Comparison of ENCODE assay signal across 16 cellular contexts in genomic region chr9:81841326-81841725, GRCh38.
A peak's percentile ranks its signal among the peaks of the same experiment; 100 is the strongest.
DNase-seq lines count a peak whose midpoint lies in the region; ATAC-seq, FAIRE-seq and TF ChIP-seq lines count a peak whose summit lies in the region.
"Had no signal": no experiment of that assay in that cellular context is flagged by ENCODE, and none has a peak within 500 bp of the region (broad histone marks: within the 10 kb centered on the region; RNA-seq: fewer than 3 reads in every experiment).

No MANE protein-coding gene starts in this region.

- BruUV-seq in HepG2 (replicated peaks; lab: Mats Ljungman, UMichigan), result no TSS peak
- no TSS peak for BruUV-seq in mammary epithelial cell (replicated peaks; lab: Mats Ljungman, UMichigan)

- no peak overlapping the region for H4K91ac ChIP-seq in H1 (replicated peaks; ENCODE audit: insufficient read length, low read length)
- H4K91ac ChIP-seq in mesenchymal stem cell (ENCODE audit: low read length), result no peak overlapping the region

- no peak overlapping the region for H3K4me2 ChIP-seq in HepG2 (ENCODE audit: low read depth, low read length)
- H3K4me2 ChIP-seq in H1 (ENCODE audit: insufficient read depth in 1 of 2, low read depth in 2 of 2, low read length in 2 of 2), result no peak overlapping the region; a peak in 1 of 4 replicates
- no peak overlapping the region for H3K4me2 ChIP-seq in mesenchymal stem cell (ENCODE audit: low read length, poor library complexity, severe bottlenecking)
- no peak overlapping the region for H3K4me2 ChIP-seq in mammary epithelial cell (ENCODE audit: insufficient read depth, low read depth, low read length)
- H3K4me2 ChIP-seq in GM23248 (ENCODE audit: unreplicated experiment), result no peak overlapping the region
- H3K4me2 ChIP-seq: KMS-11 had no signal

- H2AFZ ChIP-seq in HepG2 (ENCODE audit: low read length) (no peak overlapping the region), H1 (ENCODE audit: low read length) (no peak overlapping the region), mesenchymal stem cell (ENCODE audit: low read depth, low read length) (no peak overlapping the region), mammary epithelial cell (ENCODE audit: low read depth, low read length) (no peak overlapping the region), GM23248 (no peak overlapping the region)

- H4K8ac ChIP-seq in H1 (ENCODE audit: extremely low read depth, insufficient read depth, low read length), result no peak overlapping the region
- no peak overlapping the region for H4K8ac ChIP-seq in mesenchymal stem cell (ENCODE audit: low read length)

- H3K36me3 ChIP-seq in HepG2 (replicated peaks in 1 of 2; ENCODE audit: control insufficient read depth in 1 of 2, insufficient read depth in 2 of 2, low read length in 2 of 2), result no peaks in the 10 kb centered on the region
- H3K36me3 ChIP-seq in right lobe of liver, result no peaks in the 10 kb centered on the region
- no peaks in the 10 kb centered on the region for H3K36me3 ChIP-seq in H1 (ENCODE audit: control insufficient read depth in 2 of 4, insufficient read depth in 4 of 4, low read length in 3 of 4)
- H3K36me3 ChIP-seq in mesenchymal stem cell (ENCODE audit: control insufficient read depth in 1 of 2, insufficient read depth in 2 of 2, low read depth in 1 of 2, low read length in 2 of 2), result no peaks in the 10 kb centered on the region
- no peaks in the 10 kb centered on the region for H3K36me3 ChIP-seq in mammary epithelial cell (ENCODE audit: insufficient read depth, low read length)
- no peaks in the 10 kb centered on the region for H3K36me3 ChIP-seq in GM23248 (ENCODE audit: low read depth)
- H3K36me3 ChIP-seq: SJSA1 had no signal

- no peak overlapping the region for H3K18ac ChIP-seq in H1 (ENCODE audit: extremely low read depth, low read length)
- peak overlapping the region in 1 of 2 experiments; percentile 24 for H3K18ac ChIP-seq in mesenchymal stem cell (ENCODE audit: low read depth in 1 of 2, low read length in 2 of 2)

- 93% methylated on average over 5 of the region's 6 CpGs for WGBS in HepG2 (ENCODE audit: low lambda C conversion rate)
- WGBS in right lobe of liver (ENCODE audit: insufficient coverage, low coverage, low lambda C conversion rate, missing lambda C conversion rate), result 97% methylated on average over 4 of the region's 6 CpGs
- 82% methylated on average over 6 of the region's 6 CpGs; no CpG with 5 or more reads in 1 of the 2 experiments for WGBS in H1 (ENCODE audit: extremely low coverage in 1 of 2, insufficient coverage in 1 of 2, insufficient read length in 1 of 2, insufficient replicate concordance in 2 of 2, low coverage in 1 of 2, low lambda C conversion rate in 2 of 2, missing lambda C conversion rate in 1 of 2), 2 experiments
- WGBS in mesenchymal stem cell, result 78% methylated on average over 6 of the region's 6 CpGs
- WGBS in mammary epithelial cell (ENCODE audit: low coverage, missing lambda C conversion rate), result 94% methylated on average over 6 of the region's 6 CpGs
- 87 to 89% methylated on average over 6 of the region's 6 CpGs for WGBS in GM23248 (ENCODE audit: low coverage in 1 of 2, low lambda C conversion rate in 2 of 2, missing lambda C conversion rate in 2 of 2), 2 experiments

- no peak overlapping the region for H2BK15ac ChIP-seq in H1 (ENCODE audit: low read length)
- no peak overlapping the region for H2BK15ac ChIP-seq in mesenchymal stem cell (ENCODE audit: low read depth, poor library complexity, severe bottlenecking)

- in situ Hi-C loops in HepG2 (cut with HindIII; ENCODE audit: extremely low pct_ligation_motif_present, low pct_unique_long_range_greater_than_20kb) (no loop called here), mammary epithelial cell (cut with MboI; ENCODE audit: low sequenced_read_pairs in 2 of 2) (loop anchor here in 1 of 2 donors (10.0 kb wide), 1 partner anchor 317 kb away; no protein-coding TSS in a partner anchor), GM23248 (cut with MboI) (loop anchor here (10.0 to 25.0 kb wide), 2 partner anchors 147 to 329 kb away; no protein-coding TSS in a partner anchor)

- no peaks in the 10 kb centered on the region for H3K27me3 ChIP-seq in HepG2 (ENCODE audit: control insufficient read depth in 1 of 2, insufficient read depth in 2 of 2, low read length in 2 of 2)
- H3K27me3 ChIP-seq in right lobe of liver, result no peaks in the 10 kb centered on the region
- H3K27me3 ChIP-seq in H1 (replicated peaks in 1 of 4; ENCODE audit: control insufficient read depth in 3 of 4, extremely low read depth in 1 of 4, insufficient read depth in 3 of 4, low read length in 3 of 4), result no peaks in the 10 kb centered on the region
- H3K27me3 ChIP-seq in mesenchymal stem cell (ENCODE audit: control insufficient read depth in 1 of 2, insufficient read depth in 1 of 2, low read length in 2 of 2), result no peaks in the 10 kb centered on the region
- H3K27me3 ChIP-seq in mammary epithelial cell (ENCODE audit: insufficient read depth, low read length), result no peaks in the 10 kb centered on the region
- H3K27me3 ChIP-seq in GM23248 (replicated peaks; ENCODE audit: insufficient read depth), result no peaks in the 10 kb centered on the region
- H3K27me3 ChIP-seq: SJSA1 had no signal

- intact Hi-C loops in HepG2 (cut with micrococcal nuclease; ENCODE audit: unreplicated experiment) (loop anchor here (5.0 to 10.0 kb wide), 2 partner anchors 154 to 317 kb away; partner anchors contain the start of gene TLE1), right lobe of liver (cut with DNase I) (no loop called here), Right ventricle myocardium superior (cut with DNase I) (loop anchor here (10.0 kb wide), 1 partner anchor 317 kb away; no protein-coding TSS in a partner anchor), mammary epithelial cell (cut with micrococcal nuclease) (loop anchor here (10.0 kb wide), 1 partner anchor 183 kb away; no protein-coding TSS in a partner anchor)

- peak; percentile 36; the same call in 2 of the 3 replicates for ATAC-seq in HepG2
- no peak for ATAC-seq in right lobe of liver
- ATAC-seq in Right ventricle myocardium superior (ENCODE audit: poor library complexity), result no peak

- no peak overlapping the region for H2BK5ac ChIP-seq in H1 (ENCODE audit: low read depth, low read length)
- no peak overlapping the region for H2BK5ac ChIP-seq in mesenchymal stem cell (ENCODE audit: low read depth, low read length, poor library complexity, severe bottlenecking)

- no peaks in the 10 kb centered on the region for H3K9me2 ChIP-seq in GM23248 (ENCODE audit: insufficient read depth)

- H3K27ac ChIP-seq in HepG2 (ENCODE audit: extremely low read length, insufficient read depth, low read length), result no peak overlapping the region
- H3K27ac ChIP-seq in right lobe of liver, result no peak overlapping the region
- no peak overlapping the region for H3K27ac ChIP-seq in H1 (ENCODE audit: low read depth, low read length)
- H3K27ac ChIP-seq in mesenchymal stem cell (ENCODE audit: low read length, poor library complexity, severe bottlenecking), result no peak overlapping the region
- no peak overlapping the region for H3K27ac ChIP-seq in mammary epithelial cell (ENCODE audit: insufficient read depth, low read depth, low read length)
- H3K27ac ChIP-seq in GM23248, result no peak overlapping the region
- H3K27ac ChIP-seq: 22Rv1, KMS-11 had no signal

- POLR2A ChIA-PET in HepG2 (lab: Yijun Ruan, JAX), result no interaction called here
- POLR2A ChIA-PET in H1 (lab: Charles Lee; ENCODE audit: partially characterized antibody), result no interaction called here

- H3K56ac ChIP-seq in H1 (replicated peaks; ENCODE audit: insufficient read length, low read depth, low read length), result no peak overlapping the region

- FAIRE-seq in HepG2 (lab: Jason Lieb, UNC) (no peak), H1 (lab: Jason Lieb, UNC) (no peak)

- no peaks in the 10 kb centered on the region for H3F3A ChIP-seq in GM23248 (ENCODE audit: insufficient read depth)

- H3K23ac ChIP-seq in H1 (ENCODE audit: insufficient read length) (no peak overlapping the region), mesenchymal stem cell (ENCODE audit: low read length in 2 of 2) (no peak overlapping the region)

- TF ChIP-seq EP300 in HepG2 (IDR thresholded peaks at IDR 0.05; ENCODE audit: low read depth in 2 of 2, low read length in 2 of 2) (no peak), HepG2 (CRISPR knock-in tag; IDR thresholded peaks at IDR 0.05; ENCODE audit: borderline replicate concordance) (no peak), H1 (IDR thresholded peaks at IDR 0.05; ENCODE audit: borderline replicate concordance in 1 of 2, low read depth in 2 of 2, low read length in 2 of 2) (no peak)

- no peaks in the 10 kb centered on the region for H3K79me1 ChIP-seq in H1 (ENCODE audit: low read depth, low read length)
- no peaks in the 10 kb centered on the region for H3K79me1 ChIP-seq in mesenchymal stem cell (replicated peaks; ENCODE audit: low read length, poor library complexity, severe bottlenecking)

- H3K4ac ChIP-seq in H1 (replicated peaks; ENCODE audit: insufficient read length, low read depth, low read length) (no peak overlapping the region), mesenchymal stem cell (ENCODE audit: low read depth in 1 of 2, low read length in 2 of 2) (peak overlapping the region in 1 of 2 experiments; percentile 37)

- H3K9ac ChIP-seq in HepG2 (ENCODE audit: insufficient read depth, low read depth, low read length) (no peak overlapping the region), H1 (replicated peaks in 1 of 4; ENCODE audit: extremely low read depth in 1 of 4, low read depth in 3 of 4, low read length in 3 of 4) (no peak overlapping the region), mesenchymal stem cell (ENCODE audit: low read length) (no peak overlapping the region), mammary epithelial cell (ENCODE audit: insufficient read depth, low read length) (no peak overlapping the region), GM23248 (no peak overlapping the region)
- H3K9ac ChIP-seq: KMS-11 had no signal

- no peak for TF ChIP-seq RAD21 in HepG2 (CRISPR knock-in tag; IDR thresholded peaks at IDR 0.05)
- peak; percentile 1 to 20; a peak in 2 of 4 replicates for TF ChIP-seq RAD21 in H1 (IDR thresholded peaks at IDR 0.05 in 1 of 2, conservative IDR thresholded peaks at IDR 0.05 in 1 of 2; ENCODE audit: low read depth in 2 of 2, low read length in 2 of 2)

- CTCF ChIA-PET in HepG2 (lab: Yijun Ruan, JAX; ENCODE audit: low intra/inter-chr PET ratio, low total read pairs) (no interaction called here), H1 (lab: Charles Lee; ENCODE audit: partially characterized antibody) (interaction anchor here (0.9 to 1.7 kb wide), 4 partner anchors 14 to 767 kb away, joined by 3 read pairs; no protein-coding TSS in a partner anchor), mammary epithelial cell (lab: Charles Lee; ENCODE audit: low non-redundant PET) (no interaction called here)

- TF ChIP-seq POLR2A in HepG2 (IDR thresholded peaks at IDR 0.05; ENCODE audit: insufficient read depth in 1 of 2, low read depth in 2 of 2, low read length in 2 of 2) (no peak), right lobe of liver (IDR thresholded peaks at IDR 0.05) (no peak), H1 (IDR thresholded peaks at IDR 0.05; ENCODE audit: control extremely low read depth in 1 of 2, low read depth in 2 of 2, low read length in 2 of 2) (no peak)

- H4K20me1 ChIP-seq in HepG2 (ENCODE audit: insufficient read depth, low read length), result no peaks in the 10 kb centered on the region
- no peaks in the 10 kb centered on the region for H4K20me1 ChIP-seq in H1 (replicated peaks in 1 of 2; ENCODE audit: control insufficient read depth in 1 of 2, insufficient read depth in 2 of 2, low read length in 2 of 2)
- H4K20me1 ChIP-seq in mammary epithelial cell (ENCODE audit: insufficient read depth, low read length), result no peaks in the 10 kb centered on the region
- no peaks in the 10 kb centered on the region for H4K20me1 ChIP-seq in GM23248 (ENCODE audit: insufficient read depth)

- TF ChIP-seq CTCF in HepG2 (CRISPR knock-in tag; IDR thresholded peaks at IDR 0.05) (no peak), right lobe of liver (IDR thresholded peaks at IDR 0.05) (no peak), H1 (IDR thresholded peaks at IDR 0.05; ENCODE audit: control extremely low read depth in 1 of 3, insufficient read depth in 1 of 3, low read depth in 1 of 3, low read length in 3 of 3) (peak in 2 of 3 experiments; percentile 11 to 29; a peak in 2 of 4 replicates), retinal pigment epithelial cell (conservative IDR thresholded peaks at IDR 0.05; ENCODE audit: low read depth, low read length) (peak; percentile 10), mammary epithelial cell (conservative IDR thresholded peaks at IDR 0.05 in 1 of 2, IDR thresholded peaks at IDR 0.05 in 1 of 2; ENCODE audit: extremely low read depth in 1 of 2, insufficient read depth in 1 of 2, low read depth in 1 of 2, low read length in 2 of 2) (no peak)

- no peak overlapping the region for H2AK5ac ChIP-seq in H1 (ENCODE audit: low read depth, low read length)
- H2AK5ac ChIP-seq in mesenchymal stem cell (ENCODE audit: low read length, severe bottlenecking), result peak overlapping the region; percentile 50

- no peak overlapping the region for H2BK12ac ChIP-seq in H1 (ENCODE audit: low read depth, low read length)
- H2BK12ac ChIP-seq in mesenchymal stem cell (ENCODE audit: low read length in 2 of 2), result peak overlapping the region in 1 of 2 experiments; percentile 86

- H3K4me3 ChIP-seq in HepG2 (replicated peaks in 1 of 3; ENCODE audit: insufficient read depth in 1 of 3, low read depth in 2 of 3, low read length in 3 of 3) (no peak overlapping the region), right lobe of liver (no peak overlapping the region), H1 (ENCODE audit: extremely low read depth in 1 of 4, insufficient read depth in 2 of 4, low read depth in 3 of 4, low read length in 4 of 4) (no peak overlapping the region), mesenchymal stem cell (ENCODE audit: insufficient read depth in 1 of 2, low read depth in 1 of 2, low read length in 2 of 2) (no peak overlapping the region), retinal pigment epithelial cell (ENCODE audit: low read length) (no peak overlapping the region), mammary epithelial cell (replicated peaks in 1 of 3; ENCODE audit: insufficient read depth in 1 of 3, low read depth in 2 of 3, low read length in 3 of 3) (no peak overlapping the region), GM23248 (no peak overlapping the region)
- H3K4me3 ChIP-seq: SJSA1 had no signal

- dilution Hi-C loops in mammary epithelial cell (cut with HindIII; ENCODE audit: low sequenced_read_pairs), result no loop called here

- H4K5ac ChIP-seq in H1 (ENCODE audit: insufficient read length, low read depth, low read length), result no peak overlapping the region

- H3K9me3 ChIP-seq in HepG2 (ENCODE audit: low read length) (no peaks in the 10 kb centered on the region), right lobe of liver (no peaks in the 10 kb centered on the region), H1 (ENCODE audit: insufficient read depth in 2 of 2, low read depth in 1 of 2, low read length in 1 of 2) (no peaks in the 10 kb centered on the region), mesenchymal stem cell (ENCODE audit: control insufficient read depth, low read length) (no peaks in the 10 kb centered on the region), mammary epithelial cell (replicated peaks; ENCODE audit: insufficient read depth, low read length) (no peaks in the 10 kb centered on the region), GM23248 (ENCODE audit: low read depth) (no peaks in the 10 kb centered on the region)
- H3K9me3 ChIP-seq: SJSA1 had no signal

- no peak overlapping the region for H3K14ac ChIP-seq in H1 (ENCODE audit: insufficient read length)
- no peak overlapping the region for H3K14ac ChIP-seq in mesenchymal stem cell (ENCODE audit: low read length in 2 of 2)

- peaks cover 42% of the 10 kb centered on the region for H3K4me1 ChIP-seq in HepG2 (ENCODE audit: insufficient read depth, low read length)
- peaks cover 0 to 14% (median 0%) of the 10 kb centered on the region in 4 donors for H3K4me1 ChIP-seq in right lobe of liver
- peaks cover 0 to 7% (median 4%) of the 10 kb centered on the region in 4 experiments; a peak in 2 of 7 replicates for H3K4me1 ChIP-seq in H1 (replicated peaks in 1 of 4; ENCODE audit: control insufficient read depth in 3 of 4, insufficient read depth in 4 of 4, low read length in 3 of 4)
- peaks cover 7% of the 10 kb centered on the region for H3K4me1 ChIP-seq in mesenchymal stem cell (ENCODE audit: control insufficient read depth, insufficient read depth, low read depth, low read length)
- H3K4me1 ChIP-seq in mammary epithelial cell (ENCODE audit: insufficient read depth, low read length), result peaks cover 3% of the 10 kb centered on the region
- peaks cover 2% of the 10 kb centered on the region; the same call in 1 of the 2 replicates for H3K4me1 ChIP-seq in GM23248 (ENCODE audit: insufficient read depth)

- H3K79me2 ChIP-seq in HepG2 (ENCODE audit: insufficient read depth, low read length), result no peaks in the 10 kb centered on the region
- no peaks in the 10 kb centered on the region for H3K79me2 ChIP-seq in H1 (ENCODE audit: control insufficient read depth in 1 of 2, insufficient read depth in 2 of 2, low read length in 2 of 2)
- no peaks in the 10 kb centered on the region for H3K79me2 ChIP-seq in mammary epithelial cell (ENCODE audit: insufficient read depth, low read length)
- H3K79me2 ChIP-seq in GM23248 (ENCODE audit: insufficient read depth), result no peaks in the 10 kb centered on the region

- H3K23me2 ChIP-seq in H1 (ENCODE audit: low read depth, low read length), result no peaks in the 10 kb centered on the region

- no peak overlapping the region for H2BK120ac ChIP-seq in H1 (replicated peaks; ENCODE audit: low read depth, low read length)
- no peak overlapping the region for H2BK120ac ChIP-seq in mesenchymal stem cell (ENCODE audit: low read depth, low read length)

- no peak overlapping the region for H2BK20ac ChIP-seq in H1 (ENCODE audit: low read length)

- DNase-seq in HepG2 (ENCODE audit: low spot score) (no peak), right lobe of liver (no peak), H1 (ENCODE audit: low read depth in 1 of 2, low spot score in 2 of 2) (no peak), mesenchymal stem cell (no peak), retinal pigment epithelial cell (ENCODE audit: low read depth) (no peak), Right ventricle myocardium superior (no peak), mammary epithelial cell (no peak), GM23248 (no peak)
- DNase-seq: DMS79, NCI-H1417 treated with DMSO at 0.1 percent for 48 hours, NCI-H1930, NCI-H226, NCI-H524 had no signal

Comparison
In these comparisons a context has a peak if more than half of its experiments do, and no peak if none do; other contexts are left out.
1. intact Hi-C loops: an anchor here in HepG2 (5.0 to 10.0 kb wide), Right ventricle myocardium superior (10.0 kb wide) and mammary epithelial cell (10.0 kb wide); none called in right lobe of liver.
2. CTCF ChIP-seq: peak in H1 (2 of 3) and retinal pigment epithelial cell (single experiment); none in HepG2 (single experiment), right lobe of liver (0 of 4) and mammary epithelial cell (0 of 2).
3. Of the 41 proteins assayed by ChIP-seq in both HepG2 and H1: peak only in HepG2: none; only in H1: CTCF and RAD21; in both: none; in neither: 39.